In genomic region chr17:73261952-73262675, GRCh38 we compare ENCODE assay signal across 11 cellular contexts. TPM values are rescaled to one million over a fixed set of nuclear protein-coding genes. Genes with fewer than 3 reads are reported as not detected.
DNase-seq lines count a peak whose midpoint lies in the region; TF ChIP-seq lines count a peak whose summit lies in the region.
"Had no signal": no experiment of that assay in that cellular context is flagged by ENCODE, and none has a peak within 500 bp of the region (broad histone marks: within the 10 kb centered on the region; RNA-seq: fewer than 3 reads in every experiment).

No MANE protein-coding gene starts in this region.

- TF ChIP-seq CTCF in Calu3 (IDR thresholded peaks at IDR 0.05; ENCODE audit: unreplicated experiment), result no peak
- no peak for TF ChIP-seq CTCF in epithelial cell of esophagus (IDR thresholded peaks at IDR 0.05; ENCODE audit: insufficient read depth, low read depth, low read length, missing control alignments)
- TF ChIP-seq CTCF in nephron (IDR thresholded peaks at IDR 0.05; ENCODE audit: unreplicated experiment in 3 of 3), result no peak

- CTCF ChIA-PET in Calu3 (lab: Charles Lee), result interaction anchor here (0.9 to 2.3 kb wide), 6 partner anchors 31 to 115 kb away, joined by 3 to 10 read pairs (median 6); no protein-coding TSS in a partner anchor

- H3K36me3 Mint-ChIP-seq in Calu3 (ENCODE audit: insufficient read depth, unreplicated experiment), result no peaks in the 10 kb centered on the region
- H3K36me3 Mint-ChIP-seq in nephron (ENCODE audit: low read depth), result no peaks in the 10 kb centered on the region
- H3K36me3 Mint-ChIP-seq: naive thymus-derived CD4-positive, alpha-beta T cell had no signal

- DNase-seq in Calu3, result peak; percentile 77
- peak; percentile 48 for DNase-seq in NCI-H774 (lab: John Stamatoyannopoulos, UW)
- peak; percentile 47 for DNase-seq in epithelial cell of esophagus (ENCODE audit: low read depth)
- no peak for DNase-seq in NCI-H1105 (lab: John Stamatoyannopoulos, UW)
- DNase-seq in stimulated activated CD8-positive, alpha-beta memory T cell treated with anti-CD3 and anti-CD28 coated beads, Interleukin-4, amount 100 ng/mL, for 48 hours, result no peak
- DNase-seq in T1000 (lab: John Stamatoyannopoulos, UW), result no peak
- no peak for DNase-seq in GM19238 (ENCODE audit: insufficient read length, low spot score)
- DNase-seq: activated CD4-positive, alpha-beta T cell treated with anti-CD3 and anti-CD28 coated beads, Interleukin-2, amount 10 ng/mL, durations not matched to agents 24 days and 14 days; effector CD8-positive, alpha-beta T cell; naive thymus-derived CD4-positive, alpha-beta T cell had no signal

- H3K27me3 Mint-ChIP-seq in Calu3 (ENCODE audit: unreplicated experiment) (no peaks in the 10 kb centered on the region), nephron (ENCODE audit: low read depth) (peaks cover 9% of the 10 kb centered on the region)
- H3K27me3 Mint-ChIP-seq: naive thymus-derived CD4-positive, alpha-beta T cell had no signal

- intact Hi-C loops in Calu3 (cut with micrococcal nuclease; ENCODE audit: unreplicated experiment), result loop anchor here (2.0 kb wide), 1 partner anchor 47 kb away; no protein-coding TSS in a partner anchor

- H3K4me1 Mint-ChIP-seq in Calu3 (ENCODE audit: low read depth, unreplicated experiment), result peaks cover 30% of the 10 kb centered on the region
- peaks cover 23% of the 10 kb centered on the region for H3K4me1 Mint-ChIP-seq in nephron
- H3K4me1 Mint-ChIP-seq: activated CD4-positive, alpha-beta T cell treated with anti-CD3 and anti-CD28 coated beads, Interleukin-2, amount 10 ng/mL, durations not matched to agents 24 days and 14 days; naive thymus-derived CD4-positive, alpha-beta T cell had no signal

- no peak overlapping the region for H3K4me3 ChIP-seq in epithelial cell of esophagus (ENCODE audit: low read length)

- H3K4me3 Mint-ChIP-seq in Calu3 (ENCODE audit: low read depth, unreplicated experiment) (peak overlapping the region; percentile 35), nephron (peak overlapping the region in 1 of 3 experiments; percentile 30)
- H3K4me3 Mint-ChIP-seq: activated CD4-positive, alpha-beta T cell treated with anti-CD3 and anti-CD28 coated beads, Interleukin-2, amount 10 ng/mL, durations not matched to agents 24 days and 14 days; naive thymus-derived CD4-positive, alpha-beta T cell had no signal

- no TSS peak for BruUV-seq in Calu3 (replicated peaks; lab: Mats Ljungman, UMichigan)

- peak overlapping the region; percentile 28 for H3K27ac Mint-ChIP-seq in Calu3 (ENCODE audit: unreplicated experiment)
- H3K27ac Mint-ChIP-seq in nephron, result peak overlapping the region; percentile 74 to 86 (median 77)
- H3K27ac Mint-ChIP-seq: activated CD4-positive, alpha-beta T cell treated with anti-CD3 and anti-CD28 coated beads, Interleukin-2, amount 10 ng/mL, durations not matched to agents 24 days and 14 days; naive thymus-derived CD4-positive, alpha-beta T cell had no signal

- no peaks in the 10 kb centered on the region for H3K9me3 Mint-ChIP-seq in Calu3 (ENCODE audit: low read depth, unreplicated experiment)
- H3K9me3 Mint-ChIP-seq in nephron, result no peaks in the 10 kb centered on the region
- H3K9me3 Mint-ChIP-seq: activated CD4-positive, alpha-beta T cell treated with anti-CD3 and anti-CD28 coated beads, Interleukin-2, amount 10 ng/mL, durations not matched to agents 24 days and 14 days; naive thymus-derived CD4-positive, alpha-beta T cell had no signal

RNA-seq across cellular contexts. Expression of gene CPSF4L, which starts 0.4 kb away (rescaled TPM):
- total RNA-seq in Calu3 (2022), result not detected in 2 replicates
- total RNA-seq: activated CD4-positive, alpha-beta T cell treated with anti-CD3 and anti-CD28 coated beads, Interleukin-2, amount 10 ng/mL, durations not matched to agents 24 days and 14 days; naive thymus-derived CD4-positive, alpha-beta T cell had no signal

RNA-seq across cellular contexts. Expression of gene CDC42EP4, which starts 49.7 kb away (rescaled TPM):
- 50.2 and 60.1 TPM in 2 replicates for total RNA-seq in Calu3 (2022)

Comparison
In these comparisons a context has a peak if more than half of its experiments do, and no peak if none do; other contexts are left out.
1. DNase-seq: peak in Calu3 (single experiment), NCI-H774 (single experiment) and epithelial cell of esophagus (single experiment); none in NCI-H1105 (single experiment), stimulated activated CD8-positive, alpha-beta memory T cell treated with anti-CD3 and anti-CD28 coated beads, Interleukin-4, amount 100 ng/mL, for 48 hours (single experiment), T1000 (single experiment) and GM19238 (single experiment).